Comparison of ENCODE assay signal across 1 cellular context in the genomic region with DNA sequence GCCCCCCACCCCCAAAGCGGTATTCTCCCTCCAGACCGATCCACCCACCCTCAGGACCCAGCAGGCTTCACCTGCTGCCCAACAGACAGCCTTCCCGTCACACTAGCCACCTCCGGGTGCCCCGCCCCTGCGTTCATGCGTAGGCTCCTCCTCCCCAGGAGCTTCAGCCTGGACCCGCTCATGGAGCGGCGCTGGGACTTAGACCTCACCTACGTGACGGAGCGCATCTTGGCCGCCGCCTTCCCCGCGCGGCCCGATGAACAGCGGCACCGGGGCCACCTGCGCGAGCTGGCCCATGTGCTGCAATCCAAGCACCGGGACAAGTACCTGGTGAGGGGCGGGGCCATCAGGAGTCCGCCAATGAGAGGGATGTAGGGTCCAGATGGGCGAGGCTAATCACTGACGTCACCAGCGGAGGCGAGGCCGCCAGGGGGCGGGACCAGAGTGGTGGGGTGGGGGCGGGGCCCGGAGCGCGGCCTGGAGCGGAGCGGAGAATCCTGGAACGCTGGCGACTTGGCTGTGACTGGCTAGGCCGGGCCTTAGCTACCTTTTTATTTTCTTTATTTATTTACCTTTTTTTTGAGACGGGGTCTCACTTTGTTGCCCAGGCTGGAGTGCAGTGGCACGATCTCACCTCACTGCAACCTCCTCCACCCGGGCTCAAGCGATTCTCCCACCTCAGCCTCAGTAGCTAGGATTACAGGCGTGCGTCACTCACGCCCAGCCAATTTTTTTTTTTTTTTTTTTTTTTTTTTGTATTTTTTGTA.
TF ChIP-seq lines count a peak whose summit lies in the region.

No MANE protein-coding gene starts in this region.

TF ChIP-seq in HepG2, 621 proteins besides CTCF, POLR2A, EP300 and RAD21 (continued from another document and continues in another):
- TF ChIP-seq, protein P1, sequence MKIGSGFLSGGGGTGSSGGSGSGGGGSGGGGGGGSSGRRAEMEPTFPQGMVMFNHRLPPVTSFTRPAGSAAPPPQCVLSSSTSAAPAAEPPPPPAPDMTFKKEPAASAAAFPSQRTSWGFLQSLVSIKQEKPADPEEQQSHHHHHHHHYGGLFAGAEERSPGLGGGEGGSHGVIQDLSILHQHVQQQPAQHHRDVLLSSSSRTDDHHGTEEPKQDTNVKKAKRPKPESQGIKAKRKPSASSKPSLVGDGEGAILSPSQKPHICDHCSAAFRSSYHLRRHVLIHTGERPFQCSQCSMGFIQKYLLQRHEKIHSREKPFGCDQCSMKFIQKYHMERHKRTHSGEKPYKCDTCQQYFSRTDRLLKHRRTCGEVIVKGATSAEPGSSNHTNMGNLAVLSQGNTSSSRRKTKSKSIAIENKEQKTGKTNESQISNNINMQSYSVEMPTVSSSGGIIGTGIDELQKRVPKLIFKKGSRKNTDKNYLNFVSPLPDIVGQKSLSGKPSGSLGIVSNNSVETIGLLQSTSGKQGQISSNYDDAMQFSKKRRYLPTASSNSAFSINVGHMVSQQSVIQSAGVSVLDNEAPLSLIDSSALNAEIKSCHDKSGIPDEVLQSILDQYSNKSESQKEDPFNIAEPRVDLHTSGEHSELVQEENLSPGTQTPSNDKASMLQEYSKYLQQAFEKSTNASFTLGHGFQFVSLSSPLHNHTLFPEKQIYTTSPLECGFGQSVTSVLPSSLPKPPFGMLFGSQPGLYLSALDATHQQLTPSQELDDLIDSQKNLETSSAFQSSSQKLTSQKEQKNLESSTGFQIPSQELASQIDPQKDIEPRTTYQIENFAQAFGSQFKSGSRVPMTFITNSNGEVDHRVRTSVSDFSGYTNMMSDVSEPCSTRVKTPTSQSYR (CRISPR knock-in tag; IDR thresholded peaks at IDR 0.05; ENCODE audit: borderline replicate concordance), result no peak
- TF ChIP-seq ZMYM2 (CRISPR knock-in tag; IDR thresholded peaks at IDR 0.05) (no peak), PHF5A (CRISPR knock-in tag; IDR thresholded peaks at IDR 0.05; ENCODE audit: low read depth, unreplicated experiment) (no peak), SKI (IDR thresholded peaks at IDR 0.05; ENCODE audit: partially characterized antibody) (no peak), ZNF33A (CRISPR knock-in tag; IDR thresholded peaks at IDR 0.05; ENCODE audit: borderline replicate concordance) (no peak), HNRNPLL (IDR thresholded peaks at IDR 0.05; ENCODE audit: low read depth, low read length, poor library complexity, severe bottlenecking) (peak; percentile 52), AKNA (CRISPR knock-in tag; IDR thresholded peaks at IDR 0.05; ENCODE audit: borderline replicate concordance) (no peak), PHF20 (CRISPR knock-in tag; IDR thresholded peaks at IDR 0.05) (no peak), NFKB2 (CRISPR knock-in tag; IDR thresholded peaks at IDR 0.05; ENCODE audit: borderline replicate concordance) (peak; percentile 65; the same call in 1 of the 2 replicates), ZNF260 (CRISPR knock-in tag; IDR thresholded peaks at IDR 0.05; ENCODE audit: borderline replicate concordance, low read depth) (no peak), TOPORS (CRISPR knock-in tag; IDR thresholded peaks at IDR 0.05) (no peak)
- TF ChIP-seq, protein P2, sequence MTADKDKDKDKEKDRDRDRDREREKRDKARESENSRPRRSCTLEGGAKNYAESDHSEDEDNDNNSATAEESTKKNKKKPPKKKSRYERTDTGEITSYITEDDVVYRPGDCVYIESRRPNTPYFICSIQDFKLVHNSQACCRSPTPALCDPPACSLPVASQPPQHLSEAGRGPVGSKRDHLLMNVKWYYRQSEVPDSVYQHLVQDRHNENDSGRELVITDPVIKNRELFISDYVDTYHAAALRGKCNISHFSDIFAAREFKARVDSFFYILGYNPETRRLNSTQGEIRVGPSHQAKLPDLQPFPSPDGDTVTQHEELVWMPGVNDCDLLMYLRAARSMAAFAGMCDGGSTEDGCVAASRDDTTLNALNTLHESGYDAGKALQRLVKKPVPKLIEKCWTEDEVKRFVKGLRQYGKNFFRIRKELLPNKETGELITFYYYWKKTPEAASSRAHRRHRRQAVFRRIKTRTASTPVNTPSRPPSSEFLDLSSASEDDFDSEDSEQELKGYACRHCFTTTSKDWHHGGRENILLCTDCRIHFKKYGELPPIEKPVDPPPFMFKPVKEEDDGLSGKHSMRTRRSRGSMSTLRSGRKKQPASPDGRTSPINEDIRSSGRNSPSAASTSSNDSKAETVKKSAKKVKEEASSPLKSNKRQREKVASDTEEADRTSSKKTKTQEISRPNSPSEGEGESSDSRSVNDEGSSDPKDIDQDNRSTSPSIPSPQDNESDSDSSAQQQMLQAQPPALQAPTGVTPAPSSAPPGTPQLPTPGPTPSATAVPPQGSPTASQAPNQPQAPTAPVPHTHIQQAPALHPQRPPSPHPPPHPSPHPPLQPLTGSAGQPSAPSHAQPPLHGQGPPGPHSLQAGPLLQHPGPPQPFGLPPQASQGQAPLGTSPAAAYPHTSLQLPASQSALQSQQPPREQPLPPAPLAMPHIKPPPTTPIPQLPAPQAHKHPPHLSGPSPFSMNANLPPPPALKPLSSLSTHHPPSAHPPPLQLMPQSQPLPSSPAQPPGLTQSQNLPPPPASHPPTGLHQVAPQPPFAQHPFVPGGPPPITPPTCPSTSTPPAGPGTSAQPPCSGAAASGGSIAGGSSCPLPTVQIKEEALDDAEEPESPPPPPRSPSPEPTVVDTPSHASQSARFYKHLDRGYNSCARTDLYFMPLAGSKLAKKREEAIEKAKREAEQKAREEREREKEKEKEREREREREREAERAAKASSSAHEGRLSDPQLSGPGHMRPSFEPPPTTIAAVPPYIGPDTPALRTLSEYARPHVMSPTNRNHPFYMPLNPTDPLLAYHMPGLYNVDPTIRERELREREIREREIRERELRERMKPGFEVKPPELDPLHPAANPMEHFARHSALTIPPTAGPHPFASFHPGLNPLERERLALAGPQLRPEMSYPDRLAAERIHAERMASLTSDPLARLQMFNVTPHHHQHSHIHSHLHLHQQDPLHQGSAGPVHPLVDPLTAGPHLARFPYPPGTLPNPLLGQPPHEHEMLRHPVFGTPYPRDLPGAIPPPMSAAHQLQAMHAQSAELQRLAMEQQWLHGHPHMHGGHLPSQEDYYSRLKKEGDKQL (CRISPR knock-in tag; IDR thresholded peaks at IDR 0.05; ENCODE audit: low read depth), result no peak
- TF ChIP-seq, protein P3, sequence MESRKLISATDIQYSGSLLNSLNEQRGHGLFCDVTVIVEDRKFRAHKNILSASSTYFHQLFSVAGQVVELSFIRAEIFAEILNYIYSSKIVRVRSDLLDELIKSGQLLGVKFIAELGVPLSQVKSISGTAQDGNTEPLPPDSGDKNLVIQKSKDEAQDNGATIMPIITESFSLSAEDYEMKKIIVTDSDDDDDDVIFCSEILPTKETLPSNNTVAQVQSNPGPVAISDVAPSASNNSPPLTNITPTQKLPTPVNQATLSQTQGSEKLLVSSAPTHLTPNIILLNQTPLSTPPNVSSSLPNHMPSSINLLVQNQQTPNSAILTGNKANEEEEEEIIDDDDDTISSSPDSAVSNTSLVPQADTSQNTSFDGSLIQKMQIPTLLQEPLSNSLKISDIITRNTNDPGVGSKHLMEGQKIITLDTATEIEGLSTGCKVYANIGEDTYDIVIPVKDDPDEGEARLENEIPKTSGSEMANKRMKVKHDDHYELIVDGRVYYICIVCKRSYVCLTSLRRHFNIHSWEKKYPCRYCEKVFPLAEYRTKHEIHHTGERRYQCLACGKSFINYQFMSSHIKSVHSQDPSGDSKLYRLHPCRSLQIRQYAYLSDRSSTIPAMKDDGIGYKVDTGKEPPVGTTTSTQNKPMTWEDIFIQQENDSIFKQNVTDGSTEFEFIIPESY (CRISPR knock-in tag; IDR thresholded peaks at IDR 0.05), result peak; percentile 47; the same call in 1 of the 2 replicates
- TF ChIP-seq, protein P4, sequence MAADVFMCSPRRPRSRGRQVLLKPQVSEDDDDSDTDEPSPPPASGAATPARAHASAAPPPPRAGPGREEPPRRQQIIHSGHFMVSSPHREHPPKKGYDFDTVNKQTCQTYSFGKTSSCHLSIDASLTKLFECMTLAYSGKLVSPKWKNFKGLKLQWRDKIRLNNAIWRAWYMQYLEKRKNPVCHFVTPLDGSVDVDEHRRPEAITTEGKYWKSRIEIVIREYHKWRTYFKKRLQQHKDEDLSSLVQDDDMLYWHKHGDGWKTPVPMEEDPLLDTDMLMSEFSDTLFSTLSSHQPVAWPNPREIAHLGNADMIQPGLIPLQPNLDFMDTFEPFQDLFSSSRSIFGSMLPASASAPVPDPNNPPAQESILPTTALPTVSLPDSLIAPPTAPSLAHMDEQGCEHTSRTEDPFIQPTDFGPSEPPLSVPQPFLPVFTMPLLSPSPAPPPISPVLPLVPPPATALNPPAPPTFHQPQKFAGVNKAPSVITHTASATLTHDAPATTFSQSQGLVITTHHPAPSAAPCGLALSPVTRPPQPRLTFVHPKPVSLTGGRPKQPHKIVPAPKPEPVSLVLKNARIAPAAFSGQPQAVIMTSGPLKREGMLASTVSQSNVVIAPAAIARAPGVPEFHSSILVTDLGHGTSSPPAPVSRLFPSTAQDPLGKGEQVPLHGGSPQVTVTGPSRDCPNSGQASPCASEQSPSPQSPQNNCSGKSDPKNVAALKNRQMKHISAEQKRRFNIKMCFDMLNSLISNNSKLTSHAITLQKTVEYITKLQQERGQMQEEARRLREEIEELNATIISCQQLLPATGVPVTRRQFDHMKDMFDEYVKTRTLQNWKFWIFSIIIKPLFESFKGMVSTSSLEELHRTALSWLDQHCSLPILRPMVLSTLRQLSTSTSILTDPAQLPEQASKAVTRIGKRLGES (CRISPR knock-in tag; IDR thresholded peaks at IDR 0.05; ENCODE audit: borderline replicate concordance), result no peak
- TF ChIP-seq, protein P5, sequence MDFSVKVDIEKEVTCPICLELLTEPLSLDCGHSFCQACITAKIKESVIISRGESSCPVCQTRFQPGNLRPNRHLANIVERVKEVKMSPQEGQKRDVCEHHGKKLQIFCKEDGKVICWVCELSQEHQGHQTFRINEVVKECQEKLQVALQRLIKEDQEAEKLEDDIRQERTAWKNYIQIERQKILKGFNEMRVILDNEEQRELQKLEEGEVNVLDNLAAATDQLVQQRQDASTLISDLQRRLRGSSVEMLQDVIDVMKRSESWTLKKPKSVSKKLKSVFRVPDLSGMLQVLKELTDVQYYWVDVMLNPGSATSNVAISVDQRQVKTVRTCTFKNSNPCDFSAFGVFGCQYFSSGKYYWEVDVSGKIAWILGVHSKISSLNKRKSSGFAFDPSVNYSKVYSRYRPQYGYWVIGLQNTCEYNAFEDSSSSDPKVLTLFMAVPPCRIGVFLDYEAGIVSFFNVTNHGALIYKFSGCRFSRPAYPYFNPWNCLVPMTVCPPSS (IDR thresholded peaks at IDR 0.05), result no peak
- TF ChIP-seq, protein P6, sequence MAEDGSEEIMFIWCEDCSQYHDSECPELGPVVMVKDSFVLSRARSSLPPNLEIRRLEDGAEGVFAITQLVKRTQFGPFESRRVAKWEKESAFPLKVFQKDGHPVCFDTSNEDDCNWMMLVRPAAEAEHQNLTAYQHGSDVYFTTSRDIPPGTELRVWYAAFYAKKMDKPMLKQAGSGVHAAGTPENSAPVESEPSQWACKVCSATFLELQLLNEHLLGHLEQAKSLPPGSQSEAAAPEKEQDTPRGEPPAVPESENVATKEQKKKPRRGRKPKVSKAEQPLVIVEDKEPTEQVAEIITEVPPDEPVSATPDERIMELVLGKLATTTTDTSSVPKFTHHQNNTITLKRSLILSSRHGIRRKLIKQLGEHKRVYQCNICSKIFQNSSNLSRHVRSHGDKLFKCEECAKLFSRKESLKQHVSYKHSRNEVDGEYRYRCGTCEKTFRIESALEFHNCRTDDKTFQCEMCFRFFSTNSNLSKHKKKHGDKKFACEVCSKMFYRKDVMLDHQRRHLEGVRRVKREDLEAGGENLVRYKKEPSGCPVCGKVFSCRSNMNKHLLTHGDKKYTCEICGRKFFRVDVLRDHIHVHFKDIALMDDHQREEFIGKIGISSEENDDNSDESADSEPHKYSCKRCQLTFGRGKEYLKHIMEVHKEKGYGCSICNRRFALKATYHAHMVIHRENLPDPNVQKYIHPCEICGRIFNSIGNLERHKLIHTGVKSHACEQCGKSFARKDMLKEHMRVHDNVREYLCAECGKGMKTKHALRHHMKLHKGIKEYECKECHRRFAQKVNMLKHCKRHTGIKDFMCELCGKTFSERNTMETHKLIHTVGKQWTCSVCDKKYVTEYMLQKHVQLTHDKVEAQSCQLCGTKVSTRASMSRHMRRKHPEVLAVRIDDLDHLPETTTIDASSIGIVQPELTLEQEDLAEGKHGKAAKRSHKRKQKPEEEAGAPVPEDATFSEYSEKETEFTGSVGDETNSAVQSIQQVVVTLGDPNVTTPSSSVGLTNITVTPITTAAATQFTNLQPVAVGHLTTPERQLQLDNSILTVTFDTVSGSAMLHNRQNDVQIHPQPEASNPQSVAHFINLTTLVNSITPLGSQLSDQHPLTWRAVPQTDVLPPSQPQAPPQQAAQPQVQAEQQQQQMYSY (CRISPR knock-in tag; IDR thresholded peaks at IDR 0.05), result no peak
- TF ChIP-seq, protein P7, sequence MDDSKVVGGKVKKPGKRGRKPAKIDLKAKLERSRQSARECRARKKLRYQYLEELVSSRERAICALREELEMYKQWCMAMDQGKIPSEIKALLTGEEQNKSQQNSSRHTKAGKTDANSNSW (CRISPR knock-in tag; IDR thresholded peaks at IDR 0.05; ENCODE audit: borderline replicate concordance), result no peak
